In genomic region chr2:1869987-1870386, GRCh38 we compare ENCODE assay signal across 20 cellular contexts.
DNase-seq lines count a peak whose midpoint lies in the region; ATAC-seq and TF ChIP-seq lines count a peak whose summit lies in the region.
"Had no signal": no experiment of that assay in that cellular context is flagged by ENCODE, and none has a peak within 500 bp of the region (broad histone marks: within the 10 kb centered on the region; RNA-seq: fewer than 3 reads in every experiment).

No MANE protein-coding gene starts in this region.

- TF ChIP-seq CTCF in PC-3 (conservative IDR thresholded peaks at IDR 0.05; ENCODE audit: low read depth, low read length): no peak
- no peak for TF ChIP-seq CTCF in choroid plexus epithelial cell (conservative IDR thresholded peaks at IDR 0.05; ENCODE audit: low read depth, low read length)
- no peak for TF ChIP-seq CTCF in osteoblast (IDR thresholded peaks at IDR 0.05; ENCODE audit: extremely low read depth, low read depth, low read length)

- H4K20me1 ChIP-seq in PC-3 (ENCODE audit: low read length) (no peaks in the 10 kb centered on the region), osteoblast (ENCODE audit: insufficient read depth, low read length) (no peaks in the 10 kb centered on the region), Karpas-422 (ENCODE audit: insufficient read depth, low read depth, low read length) (no peaks in the 10 kb centered on the region)

- H3K9me3 Mint-ChIP-seq in activated CD4-positive, alpha-beta memory T cell treated with anti-CD3 and anti-CD28 coated beads for 36 hours: no peaks in the 10 kb centered on the region
- H3K9me3 Mint-ChIP-seq: activated naive CD8-positive, alpha-beta T cell treated with anti-CD3 and anti-CD28 coated beads, Interleukin-2, amount 10 ng/mL, durations not matched to agents 7 days and 5 days; CD8-positive, alpha-beta T cell; stimulated activated memory B cell treated with anti-CD40 and anti-IgM and Interleukin-4, amounts not matched to agents 10 μg/mL and 1 μg/mL and 100 μg/mL, for 72 hours had no signal

- no peak overlapping the region for H3K4me3 Mint-ChIP-seq in activated CD4-positive, alpha-beta memory T cell treated with anti-CD3 and anti-CD28 coated beads for 36 hours
- H3K4me3 Mint-ChIP-seq: activated naive CD8-positive, alpha-beta T cell treated with anti-CD3 and anti-CD28 coated beads, Interleukin-2, amount 10 ng/mL, durations not matched to agents 7 days and 5 days; CD8-positive, alpha-beta T cell; stimulated activated memory B cell treated with anti-CD40 and anti-IgM and Interleukin-4, amounts not matched to agents 10 μg/mL and 1 μg/mL and 100 μg/mL, for 72 hours had no signal

- H3K79me2 ChIP-seq in PC-3 (ENCODE audit: low read length) (no peaks in the 10 kb centered on the region), osteoblast (ENCODE audit: insufficient read depth, low read length) (no peaks in the 10 kb centered on the region), Karpas-422 (ENCODE audit: low read length) (no peaks in the 10 kb centered on the region)

- H3K9me3 ChIP-seq in PC-3 (ENCODE audit: low read length) (no peaks in the 10 kb centered on the region), osteoblast (ENCODE audit: low read depth, low read length) (no peaks in the 10 kb centered on the region), Karpas-422 (ENCODE audit: low read length) (no peaks in the 10 kb centered on the region)
- H3K9me3 ChIP-seq: heart left ventricle, tibial nerve had no signal

- H3K36me3 Mint-ChIP-seq in activated CD4-positive, alpha-beta memory T cell treated with anti-CD3 and anti-CD28 coated beads for 36 hours: no peaks in the 10 kb centered on the region
- H3K36me3 Mint-ChIP-seq: activated naive CD8-positive, alpha-beta T cell treated with anti-CD3 and anti-CD28 coated beads, Interleukin-2, amount 10 ng/mL, durations not matched to agents 7 days and 5 days; CD8-positive, alpha-beta T cell; stimulated activated memory B cell treated with anti-CD40 and anti-IgM and Interleukin-4, amounts not matched to agents 10 μg/mL and 1 μg/mL and 100 μg/mL, for 72 hours had no signal

- no peak overlapping the region for H3K4me3 ChIP-seq in PC-3 (ENCODE audit: low read length)
- no peak overlapping the region for H3K4me3 ChIP-seq in choroid plexus epithelial cell (ENCODE audit: low read depth, low read length)
- no peak overlapping the region for H3K4me3 ChIP-seq in osteoblast (ENCODE audit: insufficient read depth, low read length)
- no peak overlapping the region for H3K4me3 ChIP-seq in Karpas-422 (ENCODE audit: low read length)
- H3K4me3 ChIP-seq: heart left ventricle, lung, tibial nerve had no signal

- no peaks in the 10 kb centered on the region for H3K4me1 Mint-ChIP-seq in activated CD4-positive, alpha-beta memory T cell treated with anti-CD3 and anti-CD28 coated beads for 36 hours (ENCODE audit: low read depth)
- H3K4me1 Mint-ChIP-seq: activated naive CD8-positive, alpha-beta T cell treated with anti-CD3 and anti-CD28 coated beads, Interleukin-2, amount 10 ng/mL, durations not matched to agents 7 days and 5 days had no signal

- no peaks in the 10 kb centered on the region for H3K36me3 ChIP-seq in PC-3 (ENCODE audit: low read depth, low read length)
- no peaks in the 10 kb centered on the region for H3K36me3 ChIP-seq in osteoblast (ENCODE audit: insufficient read depth, low read length)
- no peaks in the 10 kb centered on the region for H3K36me3 ChIP-seq in Karpas-422 (ENCODE audit: insufficient read depth, low read length)
- H3K36me3 ChIP-seq: heart left ventricle, tibial nerve had no signal

- no peaks in the 10 kb centered on the region for H3K4me1 ChIP-seq in PC-3 (ENCODE audit: insufficient read depth, low read length)
- H3K4me1 ChIP-seq in osteoblast (ENCODE audit: insufficient read depth, low read length): no peaks in the 10 kb centered on the region
- H3K4me1 ChIP-seq in Karpas-422 (ENCODE audit: low read length): no peaks in the 10 kb centered on the region; the same call in 1 of the 2 replicates
- H3K4me1 ChIP-seq: heart left ventricle had no signal

- POLR2A ChIA-PET in PC-3 (lab: Charles Lee; ENCODE audit: unreplicated experiment): no interaction called here
- POLR2A ChIA-PET in activated CD4-positive, alpha-beta memory T cell treated with anti-CD3 and anti-CD28 coated beads for 36 hours (lab: Charles Lee): no interaction called here

- H3K27me3 Mint-ChIP-seq in activated CD4-positive, alpha-beta memory T cell treated with anti-CD3 and anti-CD28 coated beads for 36 hours: peaks cover 8% of the 10 kb centered on the region

- ATAC-seq in PC-3 (no peak), HG03039 (IDR thresholded peaks at IDR 0.05; ENCODE audit: unreplicated experiment) (no peak)
- ATAC-seq: CD8-positive, alpha-beta T cell; sciatic nerve; stimulated activated memory B cell treated with anti-CD40 and anti-IgM and Interleukin-4, amounts not matched to agents 10 μg/mL and 1 μg/mL and 100 μg/mL, for 72 hours had no signal

- H3K27ac Mint-ChIP-seq in activated CD4-positive, alpha-beta memory T cell treated with anti-CD3 and anti-CD28 coated beads for 36 hours: no peak overlapping the region
- H3K27ac Mint-ChIP-seq: activated naive CD8-positive, alpha-beta T cell treated with anti-CD3 and anti-CD28 coated beads, Interleukin-2, amount 10 ng/mL, durations not matched to agents 7 days and 5 days; CD8-positive, alpha-beta T cell; stimulated activated memory B cell treated with anti-CD40 and anti-IgM and Interleukin-4, amounts not matched to agents 10 μg/mL and 1 μg/mL and 100 μg/mL, for 72 hours had no signal

- no TSS peak for BruUV-seq in PC-3 (replicated peaks; lab: Mats Ljungman, UMichigan)

- H3K9ac ChIP-seq in PC-3 (ENCODE audit: low read length) (no peak overlapping the region), Karpas-422 (ENCODE audit: low read length) (no peak overlapping the region)

- H3K9me2 ChIP-seq in PC-3 (replicated peaks; ENCODE audit: low read length): no peaks in the 10 kb centered on the region
- no peaks in the 10 kb centered on the region for H3K9me2 ChIP-seq in Karpas-422 (replicated peaks; ENCODE audit: insufficient read depth, low read length)

- peaks cover 97% of the 10 kb centered on the region for H3K27me3 ChIP-seq in PC-3 (ENCODE audit: low read length)
- H3K27me3 ChIP-seq in osteoblast (ENCODE audit: insufficient read depth, low read length): peaks cover 18% of the 10 kb centered on the region
- H3K27me3 ChIP-seq in Karpas-422 (ENCODE audit: low read length): no peaks in the 10 kb centered on the region

- CTCF ChIA-PET in PC-3 (lab: Charles Lee): no interaction called here
- CTCF ChIA-PET in activated CD4-positive, alpha-beta memory T cell treated with anti-CD3 and anti-CD28 coated beads for 36 hours (lab: Charles Lee): no interaction called here

- H3K4me2 ChIP-seq in PC-3 (ENCODE audit: low read length): no peak overlapping the region
- no peak overlapping the region for H3K4me2 ChIP-seq in osteoblast (ENCODE audit: insufficient read depth, low read length)
- H3K4me2 ChIP-seq in Karpas-422 (ENCODE audit: low read depth, low read length, poor library complexity, severe bottlenecking): no peak overlapping the region

- no peak overlapping the region for H3K27ac ChIP-seq in PC-3 (ENCODE audit: low read length)
- no peak overlapping the region for H3K27ac ChIP-seq in osteoblast (ENCODE audit: low read depth, low read length)
- H3K27ac ChIP-seq in Karpas-422 (ENCODE audit: low read length): no peak overlapping the region
- H3K27ac ChIP-seq: heart left ventricle, tibial nerve had no signal

- in situ Hi-C loops in G401 (cut with HindIII; ENCODE audit: low sequenced_read_pairs): no loop called here

- intact Hi-C loops in PC-3 (cut with micrococcal nuclease): no loop called here
- intact Hi-C loops in activated CD4-positive, alpha-beta memory T cell treated with anti-CD3 and anti-CD28 coated beads for 36 hours (cut with micrococcal nuclease): no loop called here

- H2AFZ ChIP-seq in PC-3 (ENCODE audit: low read length) (no peak overlapping the region), osteoblast (ENCODE audit: low read length) (no peak overlapping the region), Karpas-422 (ENCODE audit: low read length) (no peak overlapping the region)

- no peaks in the 10 kb centered on the region for H3F3A ChIP-seq in PC-3 (ENCODE audit: low read length, unreplicated experiment)

- DNase-seq in G401 (ENCODE audit: low spot score) (peak; percentile 24), PC-3 (peak; percentile 24), choroid plexus epithelial cell (ENCODE audit: low read depth) (peak; percentile 59), osteoblast (ENCODE audit: insufficient read length, low spot score, missing footprints) (peak; percentile 80), T-helper 2 cell (no peak), Karpas-422 (no peak)
- DNase-seq in activated CD4-positive, alpha-beta memory T cell treated with anti-CD3 and anti-CD28 coated beads for 36 hours: no peak
- DNase-seq: activated CD4-positive, alpha-beta T cell treated with anti-CD3 and anti-CD28 coated beads for 1 hour; activated naive CD8-positive, alpha-beta T cell treated with anti-CD3 and anti-CD28 coated beads, Interleukin-2, amount 10 ng/mL, durations not matched to agents 7 days and 5 days; CD8-positive, alpha-beta T cell; DND-41; effector CD4-positive, alpha-beta T cell; heart left ventricle; NCI-H1105 treated with DMSO at 0.1 percent for 48 hours; NK-92 treated with Interleukin-12 subunit alpha and Interleukin-12 subunit beta, amount 100 ng/mL, for 24 hours had no signal

Comparison
In these comparisons a context has a peak if more than half of its experiments do, and no peak if none do; other contexts are left out.
1. DNase-seq: peak in G401 (single experiment), PC-3 (single experiment), choroid plexus epithelial cell (single experiment) and osteoblast (single experiment); none in activated CD4-positive, alpha-beta memory T cell treated with anti-CD3 and anti-CD28 coated beads for 36 hours (single experiment), T-helper 2 cell (0 of 5) and Karpas-422 (single experiment).